8 cellular contexts compared by ENCODE assay signal in the genomic region with DNA sequence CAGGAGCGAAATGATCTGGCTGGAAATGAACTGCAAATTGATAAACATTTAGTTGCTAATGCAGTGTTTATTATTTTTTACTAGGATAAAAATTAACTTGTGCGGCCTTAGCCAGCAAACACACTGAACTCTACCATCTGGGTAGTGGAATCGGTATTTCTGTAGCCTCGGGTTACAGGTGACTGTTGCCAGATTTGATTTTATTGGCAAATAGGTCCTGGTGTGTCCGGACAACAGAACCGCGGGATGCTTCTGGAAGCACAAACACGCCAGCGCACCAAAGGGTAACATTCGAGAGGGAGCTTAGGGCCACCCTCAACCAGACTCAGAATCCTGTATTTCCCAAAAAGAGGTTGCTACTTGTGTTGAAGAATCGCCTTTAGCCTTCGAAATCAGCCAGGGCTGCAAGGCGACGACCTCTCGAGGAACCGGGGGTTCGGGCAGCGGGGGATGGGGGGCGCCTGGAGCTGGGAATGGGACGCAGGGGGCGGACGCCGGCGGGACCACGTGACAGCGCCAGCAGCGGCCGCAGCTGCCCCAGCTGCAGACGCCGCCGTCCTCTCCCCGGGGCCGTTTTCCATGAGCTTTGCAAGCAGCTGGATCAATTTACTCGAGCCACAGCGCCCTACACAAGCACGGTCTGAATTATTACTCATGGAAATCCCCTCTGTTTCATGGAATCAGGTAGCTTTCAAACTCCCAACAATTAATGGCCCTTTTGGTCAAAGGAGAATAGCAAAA.
DNase-seq lines count a peak whose midpoint lies in the region; ATAC-seq and TF ChIP-seq lines count a peak whose summit lies in the region.

No MANE protein-coding gene starts in this region.

- H3K9me3 Mint-ChIP-seq in brain, result no peaks in the 10 kb centered on the region

- H3K27me3 Mint-ChIP-seq in brain, result peaks cover 3% of the 10 kb centered on the region

- DNase-seq in DMS114 treated with DMSO at 0.1 percent for 48 hours (lab: John Stamatoyannopoulos, UW; ENCODE audit: unreplicated experiment), result peak; percentile 25
- peak; percentile 83 for DNase-seq in NCI-H2107 treated with DMSO at 0.1 percent for 48 hours (lab: John Stamatoyannopoulos, UW; ENCODE audit: unreplicated experiment)
- DNase-seq in inferior parietal cortex (ENCODE audit: extremely low spot score), result peak; percentile 68
- peak; percentile 47 for DNase-seq in stimulated activated CD8-positive, alpha-beta memory T cell treated with anti-CD3 and anti-CD28 coated beads, Interleukin-4, amount 100 ng/mL, for 48 hours
- DNase-seq in activated CD4-positive, alpha-beta T cell treated with anti-CD3 and anti-CD28 coated beads, Interleukin-2, amount 50 U/mL, for 4 hours, result no peak

- no peak for TF ChIP-seq CTCF in brain (conservative IDR thresholded peaks at IDR 0.05)

- ATAC-seq in GM21367 (IDR thresholded peaks at IDR 0.05; ENCODE audit: unreplicated experiment) (no peak), GM18858 (IDR thresholded peaks at IDR 0.05; ENCODE audit: unreplicated experiment) (no peak)

- no peaks in the 10 kb centered on the region for H3K36me3 Mint-ChIP-seq in brain

- H3K4me1 Mint-ChIP-seq in brain, result peaks cover 69% of the 10 kb centered on the region

- H3K27ac Mint-ChIP-seq in brain, result peak overlapping the region in 3 of 5 experiments; percentile 90 to 96 (median 93)

- peak overlapping the region in 3 of 5 experiments; percentile 64 to 75 (median 72) for H3K4me3 Mint-ChIP-seq in brain

Comparison
In these comparisons a context has a peak if more than half of its experiments do, and no peak if none do; other contexts are left out.
1. DNase-seq: peak in DMS114 treated with DMSO at 0.1 percent for 48 hours (single experiment), NCI-H2107 treated with DMSO at 0.1 percent for 48 hours (single experiment), inferior parietal cortex (single experiment) and stimulated activated CD8-positive, alpha-beta memory T cell treated with anti-CD3 and anti-CD28 coated beads, Interleukin-4, amount 100 ng/mL, for 48 hours (single experiment); none in activated CD4-positive, alpha-beta T cell treated with anti-CD3 and anti-CD28 coated beads, Interleukin-2, amount 50 U/mL, for 4 hours (0 of 2).